ENCODE assay signal across 8 cellular contexts in the genomic region with DNA sequence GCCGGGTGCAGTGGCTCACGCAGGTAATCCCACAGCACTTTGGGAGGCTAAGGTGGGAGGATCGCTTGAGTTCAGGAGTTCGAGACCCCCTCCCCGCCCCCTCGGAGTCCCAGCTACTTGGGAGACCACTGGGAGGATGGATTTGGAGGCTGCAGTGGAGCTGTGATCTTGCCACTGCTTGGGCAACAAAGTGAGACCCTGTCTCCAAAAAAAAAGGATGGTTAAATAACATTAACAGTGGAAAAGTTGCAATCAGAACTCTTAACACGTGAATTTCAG. TPM values are rescaled to one million over a fixed set of nuclear protein-coding genes. Genes with fewer than 3 reads are reported as not detected.
DNase-seq lines count a peak whose midpoint lies in the region; TF ChIP-seq lines count a peak whose summit lies in the region.

No MANE protein-coding gene starts in this region.

- peak overlapping the region; percentile 100 for H3K27ac Mint-ChIP-seq in activated CD4-positive, alpha-beta T cell treated with anti-CD3 and anti-CD28 coated beads, Interleukin-2, amount 10 ng/mL, durations not matched to agents 7 days and 5 days

- H3K36me3 Mint-ChIP-seq in activated CD4-positive, alpha-beta T cell treated with anti-CD3 and anti-CD28 coated beads, Interleukin-2, amount 10 ng/mL, durations not matched to agents 7 days and 5 days (ENCODE audit: low read depth), result peaks cover 18% of the 10 kb centered on the region

- 34 to 39% methylated on average over 7 of the region's 7 CpGs for WGBS in lower leg skin, 2 donors
- WGBS in thymus, result 81% methylated on average over 7 of the region's 7 CpGs

- CTCF ChIA-PET in activated CD4-positive, alpha-beta T cell treated with anti-CD3 and anti-CD28 coated beads, Interleukin-2, amount 10 ng/mL, durations not matched to agents 7 days and 5 days (lab: Charles Lee), result interaction anchor here (1.2 to 1.8 kb wide), 2 partner anchors 9 to 15 kb away, joined by 3 to 4 read pairs; no protein-coding TSS in a partner anchor

- intact Hi-C loops in lower leg skin (cut with DNase I; ENCODE audit: low total_unique reads), result no loop called here

- H3K4me3 ChIP-seq in lower leg skin (ENCODE audit: low read depth, poor library complexity, severe bottlenecking) (peak overlapping the region; percentile 23), thymus (ENCODE audit: low read length) (peak overlapping the region; percentile 92)

- H3K27ac ChIP-seq in angular gyrus (ENCODE audit: low read depth, low read length) (peak overlapping the region; percentile 98), thymus (ENCODE audit: low read depth) (peak overlapping the region; percentile 100)

- no peak for TF ChIP-seq CTCF in lower leg skin (IDR thresholded peaks at IDR 0.05)

- H3K4me1 ChIP-seq in thymus (ENCODE audit: control insufficient read depth, insufficient read depth, low read length), result peaks cover 13% of the 10 kb centered on the region

- no peaks in the 10 kb centered on the region for H3K27me3 ChIP-seq in thymus (ENCODE audit: control insufficient read depth, insufficient read depth)

- no peaks in the 10 kb centered on the region for H3K9me3 ChIP-seq in thymus (ENCODE audit: control insufficient read depth)

- no peak for DNase-seq in activated CD4-positive, alpha-beta T cell treated with anti-CD3 and anti-CD28 coated beads, Interleukin-2, amount 10 ng/mL, durations not matched to agents 7 days and 5 days
- DNase-seq in activated CD4-positive, alpha-beta T cell treated with anti-CD3 and anti-CD28 coated beads for 4 hours, result no peak
- DNase-seq in lower leg skin (ENCODE audit: low spot score in 2 of 2), result no peak
- no peak for DNase-seq in superior temporal gyrus (ENCODE audit: extremely low spot score)
- DNase-seq in COR-L47 (lab: John Stamatoyannopoulos, UW), result no peak
- DNase-seq in NCI-H2227 treated with DMSO at 0.1 percent for 48 hours (lab: John Stamatoyannopoulos, UW), result no peak

- no peaks in the 10 kb centered on the region for H3K9me3 Mint-ChIP-seq in activated CD4-positive, alpha-beta T cell treated with anti-CD3 and anti-CD28 coated beads, Interleukin-2, amount 10 ng/mL, durations not matched to agents 7 days and 5 days

- TF ChIP-seq POLR2A in lower leg skin (IDR thresholded peaks at IDR 0.05), result no peak

- H3K4me3 Mint-ChIP-seq in activated CD4-positive, alpha-beta T cell treated with anti-CD3 and anti-CD28 coated beads, Interleukin-2, amount 10 ng/mL, durations not matched to agents 7 days and 5 days, result peak overlapping the region; percentile 99

- no peaks in the 10 kb centered on the region for H3K27me3 Mint-ChIP-seq in activated CD4-positive, alpha-beta T cell treated with anti-CD3 and anti-CD28 coated beads, Interleukin-2, amount 10 ng/mL, durations not matched to agents 7 days and 5 days

- peaks cover 40% of the 10 kb centered on the region for H3K4me1 Mint-ChIP-seq in activated CD4-positive, alpha-beta T cell treated with anti-CD3 and anti-CD28 coated beads, Interleukin-2, amount 10 ng/mL, durations not matched to agents 7 days and 5 days

- peaks cover 6% of the 10 kb centered on the region for H3K36me3 ChIP-seq in thymus (ENCODE audit: control insufficient read depth, insufficient read depth)

- POLR2A ChIA-PET in activated CD4-positive, alpha-beta T cell treated with anti-CD3 and anti-CD28 coated beads, Interleukin-2, amount 10 ng/mL, durations not matched to agents 7 days and 5 days (lab: Charles Lee), result no interaction called here

RNA-seq across cellular contexts. Expression of gene TMEM87A, which starts 1.4 kb away (rescaled TPM):
- 10 to 100 TPM; 37.7 to 38.0 TPM for total RNA-seq in activated CD4-positive, alpha-beta T cell treated with anti-CD3 and anti-CD28 coated beads, Interleukin-2, amount 10 ng/mL, durations not matched to agents 7 days and 5 days
- 100 to 1,000 TPM in 2 of 4 donors, 10 to 100 TPM in 2; 86.9 to 110 (median 95.9) TPM for total RNA-seq in lower leg skin
- polyA plus RNA-seq in thymus, result 33.5 TPM

RNA-seq across cellular contexts. Expression of gene GANC, which starts 1.6 kb away (rescaled TPM):
- 10 to 100 TPM; 28.3 to 32.1 TPM for total RNA-seq in activated CD4-positive, alpha-beta T cell treated with anti-CD3 and anti-CD28 coated beads, Interleukin-2, amount 10 ng/mL, durations not matched to agents 7 days and 5 days
- total RNA-seq in lower leg skin, result 10 to 100 TPM; 10.5 to 26.4 (median 22.0) TPM
- polyA plus RNA-seq in thymus, result 12.7 TPM
